10 cellular contexts compared by ENCODE assay signal in the genomic region with DNA sequence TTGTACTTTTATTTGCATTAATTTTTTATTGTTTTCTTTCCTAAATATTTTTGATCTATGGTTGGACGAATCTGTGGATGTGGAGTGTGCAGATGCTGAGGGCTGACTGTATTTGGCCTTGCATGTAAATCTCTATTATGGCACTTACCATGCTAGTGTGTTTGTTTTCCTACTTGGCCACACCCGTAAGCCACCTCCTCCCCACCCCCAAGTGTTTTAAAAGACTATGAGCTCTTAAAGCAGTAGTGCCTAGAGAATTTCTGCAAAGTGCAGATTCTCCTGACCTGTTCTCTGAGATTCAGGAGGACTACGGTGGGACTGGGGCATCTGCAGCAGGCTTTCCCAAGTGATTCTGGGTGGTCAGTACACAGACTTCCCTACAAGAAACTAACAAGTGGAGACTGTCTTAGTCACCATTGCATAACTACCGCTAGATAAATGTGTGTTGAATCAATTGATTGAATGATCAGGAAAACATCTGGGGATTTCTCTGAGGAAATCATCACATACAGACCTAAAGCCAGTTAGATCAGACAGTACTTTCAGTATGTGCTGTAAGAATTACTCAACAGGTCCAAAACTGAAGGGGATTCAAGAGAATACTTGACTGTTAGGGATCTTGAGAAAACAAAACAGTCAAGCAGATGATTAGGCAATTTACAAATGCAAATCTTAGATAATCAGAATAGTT. TPM values are rescaled to one million over a fixed set of nuclear protein-coding genes. Genes with fewer than 3 reads are reported as not detected.
DNase-seq lines count a peak whose midpoint lies in the region; ATAC-seq, FAIRE-seq and TF ChIP-seq lines count a peak whose summit lies in the region.
"Had no signal": no experiment of that assay in that cellular context is flagged by ENCODE, and none has a peak within 500 bp of the region (broad histone marks: within the 10 kb centered on the region; RNA-seq: fewer than 3 reads in every experiment).

No MANE protein-coding gene starts in this region.

- no peak for TF ChIP-seq CTCF in Panc1 (IDR thresholded peaks at IDR 0.05)
- no peak for TF ChIP-seq CTCF in fibroblast of pulmonary artery (IDR thresholded peaks at IDR 0.05; ENCODE audit: low read length, missing control alignments)

- intact Hi-C loops in Panc1 (cut with micrococcal nuclease; ENCODE audit: unreplicated experiment) = no loop called here

- H3K27ac ChIP-seq in ACC112 (ENCODE audit: low read depth, low read length) (peak overlapping the region; percentile 77), Panc1 (ENCODE audit: low read length) (no peak overlapping the region)

- BruUV-seq in Panc1 (replicated peaks; lab: Mats Ljungman, UMichigan) = no TSS peak

- H3K36me3 ChIP-seq in ACC112 (ENCODE audit: insufficient read depth, low read length) (no peaks in the 10 kb centered on the region), Panc1 (ENCODE audit: control insufficient read depth, insufficient read depth, low read length) (no peaks in the 10 kb centered on the region)

- FAIRE-seq in GM12891 (lab: Jason Lieb, UNC) = peak; percentile 71

- H3K79me2 ChIP-seq in ACC112 (ENCODE audit: control insufficient read depth, insufficient read depth, low read length, unreplicated experiment) = no peaks in the 10 kb centered on the region

- CTCF ChIA-PET in Panc1 (lab: Charles Lee) = no interaction called here

- ATAC-seq in Panc1 (peak; percentile 70), HG03378 (IDR thresholded peaks at IDR 0.05; ENCODE audit: unreplicated experiment) (no peak), GM18909 (IDR thresholded peaks at IDR 0.05; ENCODE audit: poor library complexity, unreplicated experiment) (no peak)

- no peaks in the 10 kb centered on the region for H3K27me3 ChIP-seq in ACC112 (ENCODE audit: insufficient read depth, low read length)
- H3K27me3 ChIP-seq in Panc1 (ENCODE audit: control insufficient read depth, insufficient read depth, low read length) = no peaks in the 10 kb centered on the region

- peak overlapping the region; percentile 47 for H2AFZ ChIP-seq in ACC112 (ENCODE audit: low read length, unreplicated experiment)

- in situ Hi-C loops in Panc1 (cut with HindIII; ENCODE audit: low pct_unique_long_range_greater_than_20kb, low sequenced_read_pairs) = no loop called here

- DNase-seq in GM12891 (ENCODE audit: insufficient read length, low spot score) = no peak
- no peak for DNase-seq in Panc1 (ENCODE audit: low read depth, low spot score)
- DNase-seq in fibroblast of pulmonary artery (ENCODE audit: low read depth) = peak; percentile 44
- no peak for DNase-seq in NCI-H1694 (lab: John Stamatoyannopoulos, UW)
- no peak for DNase-seq in NCI-H446 treated with DMSO at 0.1 percent for 48 hours (lab: John Stamatoyannopoulos, UW)
- DNase-seq: NCI-H1436 treated with DMSO at 0.1 percent for 48 hours had no signal

- peak overlapping the region; percentile 38; the same call in 1 of the 2 replicates for H3K4me3 ChIP-seq in ACC112 (ENCODE audit: low read depth, low read length)
- H3K4me3 ChIP-seq in Panc1 (ENCODE audit: low read depth in 2 of 2, low read length in 2 of 2) = no peak overlapping the region
- no peak overlapping the region for H3K4me3 ChIP-seq in fibroblast of pulmonary artery (replicated peaks; ENCODE audit: low read depth, low read length)
- H3K4me3 ChIP-seq: skin epidermis had no signal

- H3K9me3 ChIP-seq in Panc1 (ENCODE audit: control insufficient read depth, insufficient read depth, low read depth, low read length) = no peaks in the 10 kb centered on the region

- POLR2A ChIA-PET in Panc1 (lab: Charles Lee) = no interaction called here

- H3K4me1 ChIP-seq in ACC112 (ENCODE audit: control insufficient read depth, insufficient read depth, low read length, unreplicated experiment) (peaks cover 55% of the 10 kb centered on the region), Panc1 (ENCODE audit: control insufficient read depth, insufficient read depth, low read length) (no peaks in the 10 kb centered on the region; the same call in 1 of the 2 replicates)

- no peak for TF ChIP-seq POLR2A in GM12891 (IDR thresholded peaks at IDR 0.05; ENCODE audit: low read depth, low read length)

TF ChIP-seq in GM12891, 5 proteins besides CTCF, POLR2A, EP300 and RAD21:
- TF ChIP-seq PAX5 (IDR thresholded peaks at IDR 0.05; ENCODE audit: insufficient read depth, low read length, severe bottlenecking) = no peak
- TF ChIP-seq SPI1 (IDR thresholded peaks at IDR 0.05; ENCODE audit: low read depth, low read length) = no peak
- TF ChIP-seq POLR2AphosphoS5 (IDR thresholded peaks at IDR 0.05; ENCODE audit: low read depth, low read length) = no peak
- TF ChIP-seq POU2F2 (IDR thresholded peaks at IDR 0.05; ENCODE audit: low read depth, low read length) = no peak
- TF ChIP-seq TAF1 (IDR thresholded peaks at IDR 0.05; ENCODE audit: low read depth, low read length) = no peak

RNA-seq across cellular contexts. Expression of a gene that starts 6.2 kb away (rescaled TPM):
- 23.8 TPM for polyA plus RNA-seq in GM12891 (2012; ENCODE audit: low read depth, missing spikeins)
- total RNA-seq in Panc1 (2021; ENCODE audit: unreplicated experiment) = 22.1 TPM
- polyA plus RNA-seq in Panc1 (2012; ENCODE audit: insufficient read length) = 11.0 TPM
